In the genomic region with DNA sequence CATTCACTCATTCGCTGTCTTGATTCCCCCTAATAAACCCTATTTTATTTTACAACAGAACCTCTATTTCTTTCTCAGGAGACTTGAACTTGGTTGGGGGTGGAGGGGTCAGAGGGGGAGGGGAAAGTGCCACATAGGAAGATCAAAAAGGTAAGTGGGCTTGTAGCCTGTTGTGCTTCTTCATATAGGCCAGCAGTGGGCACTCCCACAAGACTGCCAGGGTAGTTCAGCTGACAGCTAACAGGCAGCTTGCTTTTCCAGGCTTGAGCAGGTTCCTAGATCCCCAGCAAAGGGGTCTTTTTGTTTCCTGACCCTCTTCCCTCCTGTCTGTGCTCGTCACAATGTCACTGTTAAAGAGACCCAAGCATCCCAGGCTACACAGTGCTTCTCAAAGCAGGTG, we compare ENCODE assay signal across 15 cellular contexts. TPM values are rescaled to one million over a fixed set of nuclear protein-coding genes. Genes with fewer than 3 reads are reported as not detected.
DNase-seq lines count a peak whose midpoint lies in the region; ATAC-seq and TF ChIP-seq lines count a peak whose summit lies in the region.
"Had no signal": no experiment of that assay in that cellular context is flagged by ENCODE, and none has a peak within 500 bp of the region (broad histone marks: within the 10 kb centered on the region; RNA-seq: fewer than 3 reads in every experiment).

No MANE protein-coding gene starts in this region.

- TF ChIP-seq EP300 in ovary (IDR thresholded peaks at IDR 0.05), result no peak

- DNase-seq in ELF-1 (ENCODE audit: low read depth, low spot score) (peak; percentile 28), NT2/D1 (ENCODE audit: low read depth, low spot score) (peak; percentile 30), epithelial cell of esophagus (ENCODE audit: low read depth) (peak; percentile 5), ovary (no peak), NCI-H2171 (lab: John Stamatoyannopoulos, UW) (no peak)
- DNase-seq: activated CD4-positive, alpha-beta T cell treated with anti-CD3 and anti-CD28 coated beads, Interleukin-2, amount 50 U/mL, for 48 hours; activated naive CD8-positive, alpha-beta T cell treated with anti-CD3 and anti-CD28 coated beads, Interleukin-2, amount 50 U/mL, for 24 hours; CD8-positive, alpha-beta T cell; GM23248; NCI-H1930 had no signal

- H3K9ac ChIP-seq in NT2/D1 (ENCODE audit: insufficient read length, low read depth), result no peak overlapping the region
- H3K9ac ChIP-seq: GM23248 had no signal

- H3K36me3 ChIP-seq in NT2/D1 (ENCODE audit: insufficient read depth, insufficient read length, low read length), result no peaks in the 10 kb centered on the region
- H3K36me3 ChIP-seq in ovary, result no peaks in the 10 kb centered on the region
- H3K36me3 ChIP-seq: SJSA1 had no signal

- no peak for TF ChIP-seq POLR2A in ovary (IDR thresholded peaks at IDR 0.05)

- H3K4me1 ChIP-seq in NT2/D1 (ENCODE audit: insufficient read depth, insufficient read length), result peaks cover 2% of the 10 kb centered on the region
- no peaks in the 10 kb centered on the region for H3K4me1 ChIP-seq in ovary (ENCODE audit: insufficient read depth)

- H3K4me3 ChIP-seq in NT2/D1 (ENCODE audit: insufficient read length, low read depth) (no peak overlapping the region), epithelial cell of esophagus (ENCODE audit: low read length) (no peak overlapping the region), ovary (no peak overlapping the region)
- H3K4me3 ChIP-seq: GM23248, lung, SJSA1 had no signal

- WGBS in ovary, 3 donors, result 84 to 97% (median 95%) methylated on average over 2 of the region's 2 CpGs

- no peak for ATAC-seq in HG03354 (IDR thresholded peaks at IDR 0.05; ENCODE audit: poor library complexity, severe bottlenecking, unreplicated experiment)
- no peak for ATAC-seq in HG03039 (IDR thresholded peaks at IDR 0.05; ENCODE audit: unreplicated experiment)
- ATAC-seq: activated naive CD8-positive, alpha-beta T cell treated with anti-CD3 and anti-CD28 coated beads, Interleukin-2, amount 50 U/mL, for 24 hours; CD8-positive, alpha-beta T cell had no signal

- H3K27me3 ChIP-seq in NT2/D1 (ENCODE audit: insufficient read depth, insufficient read length) (no peaks in the 10 kb centered on the region), ovary (no peaks in the 10 kb centered on the region)
- H3K27me3 ChIP-seq: SJSA1 had no signal

- no peaks in the 10 kb centered on the region for H3K9me3 ChIP-seq in NT2/D1 (ENCODE audit: insufficient read depth, low read length)
- no peaks in the 10 kb centered on the region for H3K9me3 ChIP-seq in ovary
- H3K9me3 ChIP-seq: SJSA1 had no signal

- H3K27ac ChIP-seq in 22Rv1 (no peak overlapping the region), ovary (no peak overlapping the region)
- H3K27ac ChIP-seq: GM23248, SJSA1 had no signal

- intact Hi-C loops in ovary (cut with DNase I), result no loop called here

- TF ChIP-seq CTCF in 22Rv1 (IDR thresholded peaks at IDR 0.05), result peak; percentile 40
- TF ChIP-seq CTCF in epithelial cell of esophagus (IDR thresholded peaks at IDR 0.05; ENCODE audit: insufficient read depth, low read depth, low read length, missing control alignments), result peak; percentile 32
- no peak for TF ChIP-seq CTCF in ovary (IDR thresholded peaks at IDR 0.05)

RNA-seq across cellular contexts. Expression of a gene that starts 0.8 kb away (rescaled TPM):
- total RNA-seq in ovary, result 1 to 10 TPM in 1 of 7 donors, under 1 TPM in 4, not detected in 2; 0.24 to 5.2 (median 0.60) TPM
- polyA plus RNA-seq in ovary, result under 1 TPM; 0.05 to 0.10 TPM
- total RNA-seq: CD8-positive, alpha-beta T cell; GM23248 had no signal

RNA-seq across cellular contexts. Expression of a gene that starts 38.6 kb away (rescaled TPM):
- 10 to 100 TPM; 18.4 to 56.3 (median 35.9) TPM for total RNA-seq in ovary
- polyA plus RNA-seq in ovary, result 10 to 100 TPM; 26.8 to 34.8 TPM

Comparison
In these comparisons a context has a peak if more than half of its experiments do, and no peak if none do; other contexts are left out.
1. CTCF ChIP-seq: peak in 22Rv1 (single experiment) and epithelial cell of esophagus (single experiment); none in ovary (0 of 3).
2. DNase-seq: peak in ELF-1 (single experiment), NT2/D1 (single experiment) and epithelial cell of esophagus (single experiment); none in ovary (0 of 5) and NCI-H2171 (single experiment).